In the genomic region with DNA sequence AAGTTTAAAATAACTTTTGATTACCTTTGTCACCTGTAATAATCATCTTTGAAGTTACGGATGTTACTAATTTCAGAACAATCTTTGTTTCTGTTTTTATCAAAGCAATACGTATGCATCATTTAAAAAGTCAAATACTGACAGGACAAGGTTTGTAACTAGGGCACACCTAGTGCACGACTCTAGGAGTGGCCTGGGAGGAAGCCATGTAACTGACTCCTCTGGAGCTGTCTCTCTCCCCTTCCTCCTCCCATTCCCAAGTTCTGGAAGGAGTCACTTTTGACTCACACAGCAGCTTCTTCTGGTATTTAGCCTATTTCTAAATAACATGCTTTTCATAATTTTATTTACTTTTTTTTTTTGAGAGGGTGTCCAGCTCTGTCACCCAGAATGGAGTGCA, we compare ENCODE assay signal across 25 cellular contexts. TPM values are rescaled to one million over a fixed set of nuclear protein-coding genes. Genes with fewer than 3 reads are reported as not detected.
A peak's percentile ranks its signal among the peaks of the same experiment; 100 is the strongest.
DNase-seq lines count a peak whose midpoint lies in the region; ATAC-seq and TF ChIP-seq lines count a peak whose summit lies in the region.
"Had no signal": no experiment of that assay in that cellular context is flagged by ENCODE, and none has a peak within 500 bp of the region (broad histone marks: within the 10 kb centered on the region; RNA-seq: fewer than 3 reads in every experiment).

No MANE protein-coding gene starts in this region.

- no peaks in the 10 kb centered on the region for H3K4me1 Mint-ChIP-seq in activated CD8-positive, alpha-beta memory T cell treated with anti-CD3 and anti-CD28 coated beads, Interleukin-2, amount 10 ng/mL, durations not matched to agents 7 days and 5 days
- H3K4me1 Mint-ChIP-seq: activated naive CD8-positive, alpha-beta T cell treated with anti-CD3 and anti-CD28 coated beads, Interleukin-2, amount 50 U/mL, for 24 hours; neural crest cell had no signal

- H3K4me2 ChIP-seq in trophoblast cell (ENCODE audit: low read length): no peak overlapping the region

- no peak overlapping the region for H2BK5ac ChIP-seq in trophoblast cell (ENCODE audit: low read depth, low read length, poor library complexity)

- no peak for ATAC-seq in activated CD8-positive, alpha-beta memory T cell treated with anti-CD3 and anti-CD28 coated beads, Interleukin-2, amount 10 ng/mL, durations not matched to agents 7 days and 5 days
- no peak for ATAC-seq in HG02938 (IDR thresholded peaks at IDR 0.05; ENCODE audit: unreplicated experiment)
- ATAC-seq: activated naive CD8-positive, alpha-beta T cell treated with anti-CD3 and anti-CD28 coated beads, Interleukin-2, amount 50 U/mL, for 24 hours; esophagus mucosa; stimulated activated naive CD8-positive, alpha-beta T cell treated with anti-CD3 and anti-CD28 coated beads, Interleukin-15, Interleukin-2, amounts not matched to agents 100 U/mL and 50 U/mL, for 24 hours had no signal

- DNase-seq in ELR (ENCODE audit: low read depth) (peak; percentile 36), LHCN-M2 (ENCODE audit: low read depth) (peak; percentile 42), cardiac fibroblast (ENCODE audit: low read depth in 2 of 2) (peak; percentile 27 to 41), trophoblast cell (peak; percentile 14 to 55), left ventricle myocardium inferior (no peak)
- no peak for DNase-seq in activated CD8-positive, alpha-beta memory T cell treated with anti-CD3 and anti-CD28 coated beads, Interleukin-2, amount 10 ng/mL, durations not matched to agents 7 days and 5 days
- DNase-seq: activated CD4-positive, alpha-beta T cell treated with anti-CD3 and anti-CD28 coated beads, Interleukin-2, amount 50 U/mL, for 1 hour; activated naive CD8-positive, alpha-beta T cell treated with anti-CD3 and anti-CD28 coated beads, Interleukin-2, amount 50 U/mL, for 24 hours; AML-193; DMS53; effector memory CD4-positive, alpha-beta T cell; H7; NCI-H1092; NCI-H187 treated with DMSO at 0.1 percent for 48 hours; NCI-H774; posterior cingulate gyrus; sigmoid colon; stimulated activated CD4-positive, alpha-beta T cell treated with anti-CD3 and anti-CD28 coated beads, Interleukin-15, amount 100 ng/mL, for 24 hours; stimulated activated naive CD8-positive, alpha-beta T cell treated with anti-CD3 and anti-CD28 coated beads, Interleukin-15, Interleukin-2, amounts not matched to agents 100 U/mL and 50 U/mL, for 24 hours; thyroid gland had no signal

- H2BK12ac ChIP-seq in trophoblast cell (ENCODE audit: low read length): no peak overlapping the region

- H3K27ac Mint-ChIP-seq in activated CD8-positive, alpha-beta memory T cell treated with anti-CD3 and anti-CD28 coated beads, Interleukin-2, amount 10 ng/mL, durations not matched to agents 7 days and 5 days: no peak overlapping the region
- H3K27ac Mint-ChIP-seq: activated naive CD8-positive, alpha-beta T cell treated with anti-CD3 and anti-CD28 coated beads, Interleukin-2, amount 50 U/mL, for 24 hours had no signal

- no peak overlapping the region for H2AK5ac ChIP-seq in trophoblast cell (ENCODE audit: low read length)

- no peak overlapping the region for H3K23ac ChIP-seq in trophoblast cell (ENCODE audit: low read length)

- no peak overlapping the region for H3K9ac ChIP-seq in trophoblast cell (ENCODE audit: low read length)

- no CpG with 5 or more reads among the region's 3 CpGs for WGBS in trophoblast cell (ENCODE audit: extremely low coverage, insufficient coverage, insufficient read length)

- intact Hi-C loops in left ventricle myocardium inferior (cut with micrococcal nuclease): no loop called here

- no peak overlapping the region for H3K18ac ChIP-seq in trophoblast cell (ENCODE audit: low read length)

- H3K36me3 Mint-ChIP-seq in activated CD8-positive, alpha-beta memory T cell treated with anti-CD3 and anti-CD28 coated beads, Interleukin-2, amount 10 ng/mL, durations not matched to agents 7 days and 5 days: peaks cover 17% of the 10 kb centered on the region

- no peaks in the 10 kb centered on the region for H3K9me3 ChIP-seq in trophoblast cell (ENCODE audit: insufficient read depth, low read depth, low read length)
- peaks cover 7% of the 10 kb centered on the region for H3K9me3 ChIP-seq in left ventricle myocardium inferior (replicated peaks)
- H3K9me3 ChIP-seq: breast epithelium, sigmoid colon, thyroid gland had no signal

- no peak overlapping the region for H3K4me3 Mint-ChIP-seq in activated CD8-positive, alpha-beta memory T cell treated with anti-CD3 and anti-CD28 coated beads, Interleukin-2, amount 10 ng/mL, durations not matched to agents 7 days and 5 days
- H3K4me3 Mint-ChIP-seq: activated naive CD8-positive, alpha-beta T cell treated with anti-CD3 and anti-CD28 coated beads, Interleukin-2, amount 50 U/mL, for 24 hours; neural crest cell had no signal

- no peaks in the 10 kb centered on the region for H3K27me3 Mint-ChIP-seq in activated CD8-positive, alpha-beta memory T cell treated with anti-CD3 and anti-CD28 coated beads, Interleukin-2, amount 10 ng/mL, durations not matched to agents 7 days and 5 days
- H3K27me3 Mint-ChIP-seq: activated naive CD8-positive, alpha-beta T cell treated with anti-CD3 and anti-CD28 coated beads, Interleukin-2, amount 50 U/mL, for 24 hours had no signal

- H3K14ac ChIP-seq in trophoblast cell (ENCODE audit: low read length): no peak overlapping the region

- H3K79me2 ChIP-seq in trophoblast cell (ENCODE audit: control insufficient read depth, insufficient read depth, low read length, poor library complexity): no peaks in the 10 kb centered on the region

- no peak for TF ChIP-seq CTCF in cardiac fibroblast (IDR thresholded peaks at IDR 0.05; ENCODE audit: low read depth, low read length)
- no peak for TF ChIP-seq CTCF in left ventricle myocardium inferior (IDR thresholded peaks at IDR 0.05; ENCODE audit: borderline replicate concordance)

- CTCF ChIA-PET in activated CD8-positive, alpha-beta memory T cell treated with anti-CD3 and anti-CD28 coated beads, Interleukin-2, amount 10 ng/mL, durations not matched to agents 7 days and 5 days (lab: Charles Lee): no interaction called here

- H3K4me3 ChIP-seq in cardiac fibroblast (replicated peaks in 1 of 2; ENCODE audit: low read depth in 2 of 2, low read length in 2 of 2) (no peak overlapping the region), trophoblast cell (ENCODE audit: low read depth, low read length) (no peak overlapping the region), left ventricle myocardium inferior (no peak overlapping the region)
- H3K4me3 ChIP-seq: breast epithelium, sigmoid colon, thyroid gland had no signal

- H3K27ac ChIP-seq in trophoblast cell (ENCODE audit: low read depth, low read length): no peak overlapping the region
- no peak overlapping the region for H3K27ac ChIP-seq in left ventricle myocardium inferior (replicated peaks)
- H3K27ac ChIP-seq: breast epithelium, sigmoid colon, thyroid gland had no signal

- H3K4ac ChIP-seq in trophoblast cell (ENCODE audit: low read depth, low read length): no peak overlapping the region

- no peaks in the 10 kb centered on the region for H3K4me1 ChIP-seq in trophoblast cell (ENCODE audit: control insufficient read depth in 1 of 2, insufficient read depth in 2 of 2, low read length in 2 of 2)
- no peaks in the 10 kb centered on the region for H3K4me1 ChIP-seq in left ventricle myocardium inferior
- H3K4me1 ChIP-seq: breast epithelium, sigmoid colon had no signal

- H2AFZ ChIP-seq in trophoblast cell (ENCODE audit: insufficient read depth, low read length, poor library complexity): no peak overlapping the region

- no peak overlapping the region for H4K8ac ChIP-seq in trophoblast cell (ENCODE audit: low read depth, low read length)

- H3K9me3 Mint-ChIP-seq in activated CD8-positive, alpha-beta memory T cell treated with anti-CD3 and anti-CD28 coated beads, Interleukin-2, amount 10 ng/mL, durations not matched to agents 7 days and 5 days (ENCODE audit: low read depth): no peaks in the 10 kb centered on the region
- H3K9me3 Mint-ChIP-seq: activated naive CD8-positive, alpha-beta T cell treated with anti-CD3 and anti-CD28 coated beads, Interleukin-2, amount 50 U/mL, for 24 hours had no signal

- H4K12ac ChIP-seq in trophoblast cell (ENCODE audit: low read depth, low read length): no peak overlapping the region

- H3K79me1 ChIP-seq in trophoblast cell (ENCODE audit: low read length): no peaks in the 10 kb centered on the region

- no peak overlapping the region for H2BK120ac ChIP-seq in trophoblast cell (ENCODE audit: insufficient read depth, low read length, poor library complexity)

- no peak overlapping the region for H4K91ac ChIP-seq in trophoblast cell (ENCODE audit: low read depth, low read length)

- H3K27me3 ChIP-seq in trophoblast cell (ENCODE audit: insufficient read depth, low read length): no peaks in the 10 kb centered on the region
- H3K27me3 ChIP-seq in left ventricle myocardium inferior (ENCODE audit: low read depth): no peaks in the 10 kb centered on the region
- H3K27me3 ChIP-seq: breast epithelium, sigmoid colon, thyroid gland had no signal

- peaks cover 13 to 21% of the 10 kb centered on the region in 2 experiments for H3K36me3 ChIP-seq in trophoblast cell (ENCODE audit: control insufficient read depth in 1 of 2, insufficient read depth in 2 of 2, low read length in 2 of 2)
- peaks cover 83% of the 10 kb centered on the region for H3K36me3 ChIP-seq in left ventricle myocardium inferior
- H3K36me3 ChIP-seq: breast epithelium had no signal

RNA-seq across cellular contexts. Expression of gene RAP1GAP, which starts 11.8 kb away (rescaled TPM):
- total RNA-seq in LHCN-M2 (2014; rRNA removed) (0.06 and 0.13 TPM in 2 replicates), left ventricle myocardium inferior (6.2 TPM)
- 0.26 TPM for polyA plus RNA-seq in LHCN-M2 (2012)
- 2.7 and 3.0 TPM in 2 replicates for polyA plus RNA-seq in trophoblast cell (2013)
- total RNA-seq in activated CD8-positive, alpha-beta memory T cell treated with anti-CD3 and anti-CD28 coated beads, Interleukin-2, amount 10 ng/mL, durations not matched to agents 7 days and 5 days: under 1 TPM; 0.12 to 0.29 TPM
- total RNA-seq: glomerular endothelial cell had no signal

Comparison
In these comparisons a context has a peak if more than half of its experiments do, and no peak if none do; other contexts are left out.
1. DNase-seq: peak in ELR (single experiment), LHCN-M2 (single experiment), cardiac fibroblast (2 of 2) and trophoblast cell (2 of 2); none in activated CD8-positive, alpha-beta memory T cell treated with anti-CD3 and anti-CD28 coated beads, Interleukin-2, amount 10 ng/mL, durations not matched to agents 7 days and 5 days (single experiment) and left ventricle myocardium inferior (single experiment).